In the genomic region with DNA sequence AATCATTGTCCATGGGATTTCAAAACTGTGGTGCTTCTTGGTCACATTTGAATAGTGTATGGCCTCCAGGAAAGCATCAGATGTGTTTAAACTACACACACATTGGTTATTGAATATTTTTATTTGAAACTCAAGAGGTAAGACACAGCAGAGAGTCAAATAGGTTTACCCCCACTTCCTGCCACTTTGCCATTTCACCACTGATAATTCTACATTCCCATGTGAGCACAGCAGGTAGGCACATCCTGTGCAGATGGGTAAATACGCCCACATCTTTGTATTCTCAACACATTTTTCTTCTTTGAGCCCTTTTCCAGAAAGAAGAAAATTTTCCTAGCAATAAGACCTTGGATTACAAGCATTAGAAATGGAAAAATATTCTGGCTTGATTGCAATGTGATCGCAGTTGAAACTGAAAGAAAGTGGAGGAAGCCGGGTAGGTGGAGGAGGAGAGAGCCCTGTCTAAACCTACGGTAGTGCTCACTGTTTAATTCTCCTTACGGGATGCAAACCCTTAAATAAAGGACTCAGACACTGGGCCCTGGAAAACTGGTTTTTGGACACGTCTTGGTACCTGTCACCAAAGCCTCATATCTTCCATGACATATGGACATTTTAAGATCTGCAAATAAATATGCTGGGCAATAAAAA, we compare ENCODE assay signal across 28 cellular contexts.
DNase-seq lines count a peak whose midpoint lies in the region; ATAC-seq, FAIRE-seq and TF ChIP-seq lines count a peak whose summit lies in the region.
"Had no signal": no experiment of that assay in that cellular context is flagged by ENCODE, and none has a peak within 500 bp of the region (broad histone marks: within the 10 kb centered on the region; RNA-seq: fewer than 3 reads in every experiment).

No MANE protein-coding gene starts in this region.

- 67% methylated on average over 6 of the region's 6 CpGs for WGBS in GM12878 (ENCODE audit: insufficient coverage, insufficient replicate concordance, low lambda C conversion rate, missing lambda C conversion rate)

- in situ Hi-C loops in GM12878 (cut with MboI) = no loop called here

- no peak overlapping the region for H3K9ac ChIP-seq in GM12878 (ENCODE audit: control insufficient read depth, insufficient read depth, low read length)

- peaks cover 1% of the 10 kb centered on the region for H3K9me3 Mint-ChIP-seq in activated T-cell treated with anti-CD3 and anti-CD28 coated beads, Interleukin-2, amount 50 U/mL, for 24 hours
- H3K9me3 Mint-ChIP-seq in CD8-positive, alpha-beta T cell = no peaks in the 10 kb centered on the region
- H3K9me3 Mint-ChIP-seq in activated CD4-positive, alpha-beta memory T cell treated with anti-CD3 and anti-CD28 coated beads for 36 hours = peaks cover 3% of the 10 kb centered on the region
- H3K9me3 Mint-ChIP-seq: dendritic cell treated with granulocyte-macrophage colony-stimulating factor and Interleukin-4, amounts not matched to agents 40 ng/mL and 50 ng/mL, for 4 days; endodermal cell had no signal

- no peak for ATAC-seq in CD8-positive, alpha-beta T cell
- ATAC-seq in GM12878 = no peak
- ATAC-seq in left lobe of liver = no peak
- ATAC-seq: A549, left colon had no signal

- H3K4me3 Mint-ChIP-seq in activated T-cell treated with anti-CD3 and anti-CD28 coated beads, Interleukin-2, amount 50 U/mL, for 24 hours = peak overlapping the region; percentile 51
- H3K4me3 Mint-ChIP-seq in CD8-positive, alpha-beta T cell = peak overlapping the region; percentile 68
- peak overlapping the region; percentile 68 for H3K4me3 Mint-ChIP-seq in activated CD4-positive, alpha-beta memory T cell treated with anti-CD3 and anti-CD28 coated beads for 36 hours
- H3K4me3 Mint-ChIP-seq: dendritic cell treated with granulocyte-macrophage colony-stimulating factor and Interleukin-4, amounts not matched to agents 40 ng/mL and 50 ng/mL, for 4 days; endodermal cell; immature natural killer cell; nephron progenitor cell had no signal

- RAD21 ChIA-PET in GM12878 (lab: Charles Lee; ENCODE audit: unreplicated experiment) = no interaction called here

- no peak for TF ChIP-seq RAD21 in GM12878 (IDR thresholded peaks at IDR 0.05; ENCODE audit: insufficient read depth, low read depth, low read length)

- no peak for TF ChIP-seq POLR2A in GM12878 (IDR thresholded peaks at IDR 0.05; ENCODE audit: low read depth, low read length)

- H3K27me3 ChIP-seq in CD8-positive, alpha-beta T cell (ENCODE audit: insufficient read depth, low read length) = no peaks in the 10 kb centered on the region
- no peaks in the 10 kb centered on the region; a peak in 1 of 4 replicates for H3K27me3 ChIP-seq in GM12878 (replicated peaks in 1 of 2; ENCODE audit: control insufficient read depth in 2 of 2, insufficient read depth in 2 of 2, low read length in 1 of 2)
- H3K27me3 ChIP-seq: Peyer's patch, sigmoid colon, tibial nerve had no signal

- POLR2A ChIA-PET in CD8-positive, alpha-beta T cell (lab: Charles Lee) = no interaction called here
- POLR2A ChIA-PET in activated CD4-positive, alpha-beta memory T cell treated with anti-CD3 and anti-CD28 coated beads for 36 hours (lab: Charles Lee) = no interaction called here
- POLR2A ChIA-PET in GM12878 (lab: Charles Lee) = no interaction called here

- peaks cover 23% of the 10 kb centered on the region for H3K4me1 Mint-ChIP-seq in activated T-cell treated with anti-CD3 and anti-CD28 coated beads, Interleukin-2, amount 50 U/mL, for 24 hours (ENCODE audit: low read depth)
- H3K4me1 Mint-ChIP-seq in CD8-positive, alpha-beta T cell (ENCODE audit: low read depth) = peaks cover 17% of the 10 kb centered on the region
- peaks cover 24% of the 10 kb centered on the region for H3K4me1 Mint-ChIP-seq in activated CD4-positive, alpha-beta memory T cell treated with anti-CD3 and anti-CD28 coated beads for 36 hours (ENCODE audit: low read depth)
- H3K4me1 Mint-ChIP-seq: immature natural killer cell, nephron progenitor cell had no signal

- H4K20me1 ChIP-seq in GM12878 (ENCODE audit: control insufficient read depth, insufficient read depth) = no peaks in the 10 kb centered on the region

- no peaks in the 10 kb centered on the region for H3K36me3 ChIP-seq in CD8-positive, alpha-beta T cell (ENCODE audit: insufficient read depth, low read length)
- no peaks in the 10 kb centered on the region for H3K36me3 ChIP-seq in GM12878 (ENCODE audit: control insufficient read depth in 2 of 2, insufficient read depth in 2 of 2, low read length in 1 of 2)
- H3K36me3 ChIP-seq: Peyer's patch, sigmoid colon, tibial nerve, WERI-Rb-1 had no signal

- no peak overlapping the region for H3K27ac ChIP-seq in CD8-positive, alpha-beta T cell (ENCODE audit: low read depth, low read length)
- H3K27ac ChIP-seq in GM12878 (ENCODE audit: control insufficient read depth, insufficient read depth) = no peak overlapping the region
- H3K27ac ChIP-seq: A549, Peyer's patch, sigmoid colon, tibial nerve, WERI-Rb-1 had no signal

- no peak for TF ChIP-seq EP300 in GM12878 (IDR thresholded peaks at IDR 0.05; ENCODE audit: borderline replicate concordance in 1 of 2, control insufficient read depth in 1 of 2, low read depth in 2 of 2, low read length in 2 of 2)

- H3K27me3 Mint-ChIP-seq in activated T-cell treated with anti-CD3 and anti-CD28 coated beads, Interleukin-2, amount 50 U/mL, for 24 hours = no peaks in the 10 kb centered on the region
- H3K27me3 Mint-ChIP-seq in CD8-positive, alpha-beta T cell (ENCODE audit: low read depth) = no peaks in the 10 kb centered on the region
- peaks cover 3% of the 10 kb centered on the region for H3K27me3 Mint-ChIP-seq in activated CD4-positive, alpha-beta memory T cell treated with anti-CD3 and anti-CD28 coated beads for 36 hours
- H3K27me3 Mint-ChIP-seq: dendritic cell treated with granulocyte-macrophage colony-stimulating factor and Interleukin-4, amounts not matched to agents 40 ng/mL and 50 ng/mL, for 4 days had no signal

- no peaks in the 10 kb centered on the region for H3K9me3 ChIP-seq in CD8-positive, alpha-beta T cell (ENCODE audit: low read length)
- no peaks in the 10 kb centered on the region; the same call in 2 of the 3 replicates for H3K9me3 ChIP-seq in GM12878 (replicated peaks; ENCODE audit: control insufficient read depth, insufficient read depth, low read length)
- H3K9me3 ChIP-seq: A549, Peyer's patch, sigmoid colon had no signal

- no peak for TF ChIP-seq CTCF in CD8-positive, alpha-beta T cell (IDR thresholded peaks at IDR 0.05)
- TF ChIP-seq CTCF in GM12878 (IDR thresholded peaks at IDR 0.05 in 2 of 3, conservative IDR thresholded peaks at IDR 0.05 in 1 of 3; ENCODE audit: control insufficient read depth in 2 of 3, extremely low read depth in 1 of 3, insufficient read depth in 1 of 3, low read depth in 3 of 3, low read length in 3 of 3) = no peak

- no peak overlapping the region for H3K4me3 ChIP-seq in CD8-positive, alpha-beta T cell (ENCODE audit: low read depth, low read length)
- no peak overlapping the region for H3K4me3 ChIP-seq in GM12878
- H3K4me3 ChIP-seq: A549, Peyer's patch, sigmoid colon, tibial nerve had no signal

- no peak overlapping the region for H3K4me2 ChIP-seq in GM12878 (ENCODE audit: control insufficient read depth, insufficient read depth)
- H3K4me2 ChIP-seq: A549 had no signal

- no peaks in the 10 kb centered on the region for H3K79me2 ChIP-seq in GM12878 (ENCODE audit: control insufficient read depth, insufficient read depth, low read length)

- DNase-seq in activated T-cell treated with anti-CD3 and anti-CD28 coated beads, Interleukin-2, amount 50 U/mL, for 24 hours = no peak
- no peak for DNase-seq in activated T-cell treated with anti-CD3 and anti-CD28 coated beads, Interleukin-2, amount 50 U/mL, for 1 hour
- DNase-seq in CD8-positive, alpha-beta T cell = no peak
- DNase-seq in activated CD4-positive, alpha-beta memory T cell treated with anti-CD3 and anti-CD28 coated beads for 36 hours = no peak
- no peak for DNase-seq in GM12878 (ENCODE audit: low read depth, low spot score)
- no peak for DNase-seq in cardiac septum (ENCODE audit: low spot score)
- DNase-seq in left lobe of liver (ENCODE audit: low spot score) = no peak
- no peak for DNase-seq in NCI-H524 treated with DMSO at 0.1 percent for 48 hours (lab: John Stamatoyannopoulos, UW)
- DNase-seq: activated CD4-positive, alpha-beta T cell treated with anti-CD3 and anti-CD28 coated beads, Interleukin-2, amount 50 U/mL, for 48 hours; caudate nucleus; endodermal cell; immature natural killer cell; left colon; MV-4-11; NCI-H1436; NCI-H345; nephron progenitor cell; Peyer's patch; SHP77; sigmoid colon; stimulated activated CD4-positive, alpha-beta T cell treated with anti-CD3 and anti-CD28 coated beads, Interleukin-12 subunit alpha, Interleukin-12 subunit beta, amount 100 ng/mL, for 4 hours; stimulated activated CD4-positive, alpha-beta T cell treated with anti-CD3 and anti-CD28 coated beads, Interleukin-2, amount 100 ng/mL, for 48 hours; WERI-Rb-1 had no signal

- H2AFZ ChIP-seq in GM12878 (ENCODE audit: control insufficient read depth, low read depth, low read length) = no peak overlapping the region

- BruUV-seq in GM12878 (replicated peaks; lab: Mats Ljungman, UMichigan) = no TSS peak

- intact Hi-C loops in CD8-positive, alpha-beta T cell (cut with DNase I, micrococcal nuclease) = no loop called here
- intact Hi-C loops in activated CD4-positive, alpha-beta memory T cell treated with anti-CD3 and anti-CD28 coated beads for 36 hours (cut with micrococcal nuclease) = no loop called here
- intact Hi-C loops in GM12878 (cut with micrococcal nuclease; ENCODE audit: unreplicated experiment) = no loop called here
- intact Hi-C loops in cardiac septum (cut with DNase I) = no loop called here

- SMC1A ChIA-PET in GM12878 (lab: Charles Lee; ENCODE audit: uncharacterized antibody, unreplicated experiment) = no interaction called here

- peak; percentile 54 for FAIRE-seq in GM12878 (lab: Jason Lieb, UNC)
- FAIRE-seq: A549, GM12892 had no signal

- H3K27ac Mint-ChIP-seq in activated T-cell treated with anti-CD3 and anti-CD28 coated beads, Interleukin-2, amount 50 U/mL, for 24 hours = peak overlapping the region; percentile 24
- H3K27ac Mint-ChIP-seq in CD8-positive, alpha-beta T cell = peak overlapping the region; percentile 28
- no peak overlapping the region for H3K27ac Mint-ChIP-seq in activated CD4-positive, alpha-beta memory T cell treated with anti-CD3 and anti-CD28 coated beads for 36 hours
- H3K27ac Mint-ChIP-seq: dendritic cell treated with granulocyte-macrophage colony-stimulating factor and Interleukin-4, amounts not matched to agents 40 ng/mL and 50 ng/mL, for 4 days; endodermal cell; IgD-negative memory B cell; immature natural killer cell; nephron progenitor cell had no signal

- CTCF ChIA-PET in CD8-positive, alpha-beta T cell (lab: Charles Lee) = no interaction called here
- CTCF ChIA-PET in activated CD4-positive, alpha-beta memory T cell treated with anti-CD3 and anti-CD28 coated beads for 36 hours (lab: Charles Lee) = no interaction called here
- CTCF ChIA-PET in GM12878 (lab: Yijun Ruan, JAX) = no interaction called here

- H3K36me3 Mint-ChIP-seq in activated T-cell treated with anti-CD3 and anti-CD28 coated beads, Interleukin-2, amount 50 U/mL, for 24 hours (ENCODE audit: low read depth) = no peaks in the 10 kb centered on the region
- no peaks in the 10 kb centered on the region for H3K36me3 Mint-ChIP-seq in CD8-positive, alpha-beta T cell
- no peaks in the 10 kb centered on the region for H3K36me3 Mint-ChIP-seq in activated CD4-positive, alpha-beta memory T cell treated with anti-CD3 and anti-CD28 coated beads for 36 hours
- H3K36me3 Mint-ChIP-seq: IgD-negative memory B cell, immature natural killer cell had no signal

- peaks cover 15% of the 10 kb centered on the region for H3K4me1 ChIP-seq in CD8-positive, alpha-beta T cell (ENCODE audit: insufficient read depth, low read length)
- no peaks in the 10 kb centered on the region for H3K4me1 ChIP-seq in GM12878 (ENCODE audit: control insufficient read depth, insufficient read depth, low read length)
- H3K4me1 ChIP-seq: A549, Peyer's patch, sigmoid colon had no signal
